In the genomic region with DNA sequence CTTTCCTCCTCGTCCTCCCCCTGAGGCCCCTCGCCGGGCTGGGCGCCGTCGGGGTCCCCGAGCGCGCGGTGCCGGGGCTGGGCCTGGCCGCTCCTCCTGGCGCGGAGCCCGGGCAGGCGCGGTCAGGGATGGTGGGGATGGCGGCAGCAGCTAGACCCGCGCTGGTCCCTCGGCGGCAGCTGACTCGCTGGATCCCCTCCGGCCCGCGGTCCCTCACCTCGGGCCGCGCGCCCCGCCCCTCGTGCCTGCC, we compare ENCODE assay signal across 8 cellular contexts. TPM values are rescaled to one million over a fixed set of nuclear protein-coding genes. Genes with fewer than 3 reads are reported as not detected.
DNase-seq lines count a peak whose midpoint lies in the region; ATAC-seq and TF ChIP-seq lines count a peak whose summit lies in the region.

A gene with protein sequence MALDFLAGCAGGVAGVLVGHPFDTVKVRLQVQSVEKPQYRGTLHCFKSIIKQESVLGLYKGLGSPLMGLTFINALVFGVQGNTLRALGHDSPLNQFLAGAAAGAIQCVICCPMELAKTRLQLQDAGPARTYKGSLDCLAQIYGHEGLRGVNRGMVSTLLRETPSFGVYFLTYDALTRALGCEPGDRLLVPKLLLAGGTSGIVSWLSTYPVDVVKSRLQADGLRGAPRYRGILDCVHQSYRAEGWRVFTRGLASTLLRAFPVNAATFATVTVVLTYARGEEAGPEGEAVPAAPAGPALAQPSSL (minus strand): TSS at position 189 of the 250 bp plus-strand sequence. CDS start 212 bp downstream, outside the sequence.

- H3K9ac ChIP-seq in neuronal stem cell (ENCODE audit: low read depth, low read length, poor library complexity): peak within 1 kb of the TSS; percentile 99

- no peaks in the 10 kb centered on the region for H3K27me3 Mint-ChIP-seq in Caco-2 (ENCODE audit: insufficient read depth, unreplicated experiment)

- H3K4me3 ChIP-seq in Caco-2 (ENCODE audit: low read depth, low read length) (peak within 1 kb of the TSS; percentile 82), Panc1 (ENCODE audit: low read depth in 2 of 2, low read length in 2 of 2) (peak within 1 kb of the TSS; percentile 63 to 68), esophagus squamous epithelium (peak within 1 kb of the TSS; percentile 79 to 99 (median 90)), neuronal stem cell (ENCODE audit: low read length in 2 of 2) (peak within 1 kb of the TSS; percentile 85 to 96)

- peak in 2 of 4 donors; percentile 86 to 88 for TF ChIP-seq POLR2A in esophagus squamous epithelium (IDR thresholded peaks at IDR 0.05)

- ATAC-seq in Panc1 (no peak), GM18873 (IDR thresholded peaks at IDR 0.05; ENCODE audit: low FRiP score, unreplicated experiment) (no peak)

- H3K18ac ChIP-seq in neuronal stem cell (ENCODE audit: low read length): peak within 1 kb of the TSS; percentile 99

- H2BK12ac ChIP-seq in neuronal stem cell (ENCODE audit: low read length): peak within 1 kb of the TSS; percentile 49

- no peak within 1 kb of the TSS for H3K27ac Mint-ChIP-seq in Caco-2 (ENCODE audit: unreplicated experiment)

- TF ChIP-seq CTCF in Caco-2 (IDR thresholded peaks at IDR 0.05; ENCODE audit: insufficient read depth in 1 of 2, low read depth in 1 of 2, low read length in 1 of 2, severe bottlenecking in 1 of 2, unreplicated experiment in 1 of 2): no peak
- TF ChIP-seq CTCF in Panc1 (IDR thresholded peaks at IDR 0.05): no peak
- TF ChIP-seq CTCF in esophagus squamous epithelium (IDR thresholded peaks at IDR 0.05): no peak

- WGBS in esophagus squamous epithelium, 2 donors: no CpG with 5 or more reads among the region's 32 CpGs
- WGBS in neuronal stem cell (ENCODE audit: extremely low coverage in 2 of 2, insufficient read length in 2 of 2, insufficient replicate concordance in 1 of 2), 2 donors: no CpG with 5 or more reads among the region's 32 CpGs

- H3K36me3 Mint-ChIP-seq in Caco-2 (ENCODE audit: insufficient read depth, unreplicated experiment): no peaks in the 10 kb centered on the region

- H3K36me3 ChIP-seq in Caco-2 (ENCODE audit: control insufficient read depth, insufficient read depth, low read length) (no peaks in the 10 kb centered on the region), Panc1 (ENCODE audit: control insufficient read depth, insufficient read depth, low read length) (no peaks in the 10 kb centered on the region; the same call in 1 of the 2 replicates), esophagus squamous epithelium (no peaks in the 10 kb centered on the region), neuronal stem cell (replicated peaks in 1 of 2; ENCODE audit: control insufficient read depth in 2 of 2, insufficient read depth in 2 of 2, low read length in 2 of 2) (peaks cover 11 to 18% of the 10 kb centered on the region in 2 donors)

- CTCF ChIA-PET in Caco-2 (lab: Charles Lee) (no interaction called here), Panc1 (lab: Charles Lee) (no interaction called here)

- peak within 1 kb of the TSS; percentile 89 for H3K14ac ChIP-seq in neuronal stem cell (ENCODE audit: low read length)

- intact Hi-C loops in Caco-2 (cut with micrococcal nuclease; ENCODE audit: unreplicated experiment): no loop called here
- intact Hi-C loops in Panc1 (cut with micrococcal nuclease; ENCODE audit: unreplicated experiment): no loop called here
- intact Hi-C loops in esophagus squamous epithelium (cut with DNase I): loop anchor here (10.0 kb wide), 1 partner anchor 69 kb away; the partner anchor contains the start of gene WDR25

- H3K9me3 ChIP-seq in Caco-2: no peaks in the 10 kb centered on the region
- H3K9me3 ChIP-seq in Panc1 (ENCODE audit: control insufficient read depth, insufficient read depth, low read depth, low read length): no peaks in the 10 kb centered on the region
- no peaks in the 10 kb centered on the region for H3K9me3 ChIP-seq in esophagus squamous epithelium
- H3K9me3 ChIP-seq in neuronal stem cell (replicated peaks in 1 of 2; ENCODE audit: control insufficient read depth in 2 of 2, insufficient read depth in 1 of 2, low read depth in 1 of 2, low read length in 2 of 2): no peaks in the 10 kb centered on the region

- peak within 1 kb of the TSS; percentile 96 for H2BK15ac ChIP-seq in neuronal stem cell (ENCODE audit: low read length)

- peak within 1 kb of the TSS; percentile 94 for H2BK5ac ChIP-seq in neuronal stem cell (ENCODE audit: low read length)

- BruUV-seq in Caco-2 (replicated peaks; lab: Mats Ljungman, UMichigan) (no TSS peak), Panc1 (replicated peaks; lab: Mats Ljungman, UMichigan) (no TSS peak)

- peak within 1 kb of the TSS; percentile 97 for H2AFZ ChIP-seq in neuronal stem cell (ENCODE audit: low read length)

- no peak within 1 kb of the TSS for H4K91ac ChIP-seq in neuronal stem cell (ENCODE audit: low read depth, low read length, poor library complexity)

- H3K4me3 Mint-ChIP-seq in Caco-2 (ENCODE audit: unreplicated experiment): peak within 1 kb of the TSS; percentile 88

- no peak within 1 kb of the TSS for H4K8ac ChIP-seq in neuronal stem cell (ENCODE audit: low read depth, low read length)

- DNase-seq in Caco-2 (no peak), Panc1 (ENCODE audit: low read depth, low spot score) (no peak), esophagus squamous epithelium (lab: John Stamatoyannopoulos, UW) (no peak), neuronal stem cell (ENCODE audit: low spot score) (no peak), amniotic stem cell (lab: John Stamatoyannopoulos, UW) (no peak), NCI-H748 (lab: John Stamatoyannopoulos, UW; ENCODE audit: unreplicated experiment) (no peak)
- no peak for DNase-seq in central memory CD4-positive, alpha-beta T cell

- H3K9me3 Mint-ChIP-seq in Caco-2 (ENCODE audit: unreplicated experiment): no peaks in the 10 kb centered on the region

- no peaks in the 10 kb centered on the region for H3K27me3 ChIP-seq in Caco-2 (replicated peaks; ENCODE audit: control insufficient read depth, insufficient read depth, low read length)
- H3K27me3 ChIP-seq in Panc1 (ENCODE audit: control insufficient read depth, insufficient read depth, low read length): no peaks in the 10 kb centered on the region
- H3K27me3 ChIP-seq in esophagus squamous epithelium: no peaks in the 10 kb centered on the region
- no peaks in the 10 kb centered on the region for H3K27me3 ChIP-seq in neuronal stem cell (ENCODE audit: control insufficient read depth in 3 of 3, insufficient read depth in 3 of 3, low read depth in 1 of 3, low read length in 3 of 3)

- peak within 1 kb of the TSS; percentile 26 for H3K4ac ChIP-seq in neuronal stem cell (ENCODE audit: low read length)

- H3K23ac ChIP-seq in neuronal stem cell (ENCODE audit: low read depth, low read length, poor library complexity): peak within 1 kb of the TSS; percentile 98

- H3K27ac ChIP-seq in Panc1 (ENCODE audit: low read length) (peak within 1 kb of the TSS; percentile 61), esophagus squamous epithelium (peak within 1 kb of the TSS; percentile 86 to 96 (median 92)), neuronal stem cell (replicated peaks; ENCODE audit: low read length) (peak within 1 kb of the TSS; percentile 70)

- peak within 1 kb of the TSS; percentile 100 for H2BK120ac ChIP-seq in neuronal stem cell (ENCODE audit: low read depth, low read length)

- POLR2A ChIA-PET in Caco-2 (lab: Charles Lee): no interaction called here
- POLR2A ChIA-PET in Panc1 (lab: Charles Lee): no interaction called here

- peak within 1 kb of the TSS; percentile 98 for H2AK5ac ChIP-seq in neuronal stem cell (ENCODE audit: low read depth, low read length)

- H3K4me1 Mint-ChIP-seq in Caco-2 (ENCODE audit: low read depth, unreplicated experiment): peaks cover 10% of the 10 kb centered on the region

- peak within 1 kb of the TSS; percentile 78 for H3K4me2 ChIP-seq in neuronal stem cell (ENCODE audit: insufficient read depth, low read length, poor library complexity, severe bottlenecking)

- peaks cover 14% of the 10 kb centered on the region; the same call in 1 of the 2 replicates for H3K4me1 ChIP-seq in Caco-2
- H3K4me1 ChIP-seq in Panc1 (ENCODE audit: control insufficient read depth, insufficient read depth, low read length): peaks cover 8% of the 10 kb centered on the region
- peaks cover 27 to 78% (median 43%) of the 10 kb centered on the region in 3 donors for H3K4me1 ChIP-seq in esophagus squamous epithelium
- H3K4me1 ChIP-seq in neuronal stem cell (ENCODE audit: control insufficient read depth in 2 of 2, insufficient read depth in 1 of 2, low read depth in 1 of 2, low read length in 2 of 2): peaks cover 22 to 35% of the 10 kb centered on the region in 2 donors

- H3K79me1 ChIP-seq in neuronal stem cell (ENCODE audit: low read depth, low read length): peaks cover 25% of the 10 kb centered on the region

- in situ Hi-C loops in Panc1 (cut with HindIII; ENCODE audit: low pct_unique_long_range_greater_than_20kb, low sequenced_read_pairs): no loop called here

RNA-seq across cellular contexts. Expression of the gene that starts here (rescaled TPM):
- total RNA-seq in Caco-2 (2022) (28.5 and 29.9 TPM in 2 replicates), Panc1 (2021; ENCODE audit: unreplicated experiment) (33.6 TPM), esophagus squamous epithelium (10 to 100 TPM; 23.3 to 64.3 (median 55.6) TPM)
- polyA plus RNA-seq in Panc1 (2012; ENCODE audit: insufficient read length): 37.2 TPM
- 113 TPM for polyA plus RNA-seq in neuronal stem cell (2013, experiment 1 of 2)
- polyA plus RNA-seq in neuronal stem cell (2013, experiment 2 of 2): 111 TPM
